14 cellular contexts compared by ENCODE assay signal in genomic region chr10:119215371-119215770, GRCh38. TPM values are rescaled to one million over a fixed set of nuclear protein-coding genes. Genes with fewer than 3 reads are reported as not detected.
DNase-seq lines count a peak whose midpoint lies in the region; ATAC-seq and TF ChIP-seq lines count a peak whose summit lies in the region.
"Had no signal": no experiment of that assay in that cellular context is flagged by ENCODE, and none has a peak within 500 bp of the region (broad histone marks: within the 10 kb centered on the region; RNA-seq: fewer than 3 reads in every experiment).

No MANE protein-coding gene starts in this region.

- peak overlapping the region; percentile 5 for H3K27ac Mint-ChIP-seq in activated naive CD4-positive, alpha-beta T cell treated with anti-CD3 and anti-CD28 coated beads for 36 hours
- peak overlapping the region; percentile 50 for H3K27ac Mint-ChIP-seq in mesothelial cell of epicardium
- peak overlapping the region; percentile 68 for H3K27ac Mint-ChIP-seq in stimulated activated memory B cell treated with anti-CD40 and anti-IgM and Interleukin-4, amounts not matched to agents 10 μg/mL and 1 μg/mL and 100 μg/mL, for 72 hours

- intact Hi-C loops in activated naive CD4-positive, alpha-beta T cell treated with anti-CD3 and anti-CD28 coated beads for 36 hours (cut with micrococcal nuclease) = no loop called here

- CTCF ChIA-PET in activated naive CD4-positive, alpha-beta T cell treated with anti-CD3 and anti-CD28 coated beads for 36 hours (lab: Charles Lee) = no interaction called here

- no peaks in the 10 kb centered on the region for H3K27me3 Mint-ChIP-seq in activated naive CD4-positive, alpha-beta T cell treated with anti-CD3 and anti-CD28 coated beads for 36 hours (ENCODE audit: low read depth)
- H3K27me3 Mint-ChIP-seq in mesothelial cell of epicardium (ENCODE audit: low read depth) = peaks cover 2% of the 10 kb centered on the region
- H3K27me3 Mint-ChIP-seq in stimulated activated memory B cell treated with anti-CD40 and anti-IgM and Interleukin-4, amounts not matched to agents 10 μg/mL and 1 μg/mL and 100 μg/mL, for 72 hours = no peaks in the 10 kb centered on the region
- H3K27me3 Mint-ChIP-seq: CD4-positive, alpha-beta memory T cell had no signal

- peaks cover 8% of the 10 kb centered on the region for H3K36me3 Mint-ChIP-seq in activated naive CD4-positive, alpha-beta T cell treated with anti-CD3 and anti-CD28 coated beads for 36 hours (ENCODE audit: low read depth)
- no peaks in the 10 kb centered on the region for H3K36me3 Mint-ChIP-seq in mesothelial cell of epicardium
- no peaks in the 10 kb centered on the region for H3K36me3 Mint-ChIP-seq in stimulated activated memory B cell treated with anti-CD40 and anti-IgM and Interleukin-4, amounts not matched to agents 10 μg/mL and 1 μg/mL and 100 μg/mL, for 72 hours
- H3K36me3 Mint-ChIP-seq: CD4-positive, alpha-beta memory T cell had no signal

- H3K4me3 Mint-ChIP-seq in activated naive CD4-positive, alpha-beta T cell treated with anti-CD3 and anti-CD28 coated beads for 36 hours = no peak overlapping the region
- no peak overlapping the region for H3K4me3 Mint-ChIP-seq in mesothelial cell of epicardium
- no peak overlapping the region for H3K4me3 Mint-ChIP-seq in stimulated activated memory B cell treated with anti-CD40 and anti-IgM and Interleukin-4, amounts not matched to agents 10 μg/mL and 1 μg/mL and 100 μg/mL, for 72 hours

- ATAC-seq in stimulated activated memory B cell treated with anti-CD40 and anti-IgM and Interleukin-4, amounts not matched to agents 10 μg/mL and 1 μg/mL and 100 μg/mL, for 72 hours = no peak
- ATAC-seq in GM18520 (IDR thresholded peaks at IDR 0.05; ENCODE audit: unreplicated experiment) (no peak), HG03439 (IDR thresholded peaks at IDR 0.05; ENCODE audit: unreplicated experiment) (no peak)
- ATAC-seq: PC-3 had no signal

- no peak for TF ChIP-seq CTCF in mesothelial cell of epicardium (IDR thresholded peaks at IDR 0.05; ENCODE audit: unreplicated experiment)

- no peak for DNase-seq in activated naive CD4-positive, alpha-beta T cell treated with anti-CD3 and anti-CD28 coated beads for 36 hours
- DNase-seq in activated naive CD4-positive, alpha-beta T cell (lab: John Stamatoyannopoulos, UW) = no peak
- DNase-seq in NCI-H526 (lab: John Stamatoyannopoulos, UW) (peak; percentile 80 to 93), mesothelial cell of epicardium (ENCODE audit: low spot score in 2 of 2, unreplicated experiment in 2 of 2) (no peak)
- DNase-seq: Calu3; CD4-positive, alpha-beta memory T cell; GF-D8; NCI-H1105; NCI-H2081 treated with DMSO at 0.1 percent for 48 hours; NCI-H510A; PC-3 had no signal

- H3K4me1 Mint-ChIP-seq in activated naive CD4-positive, alpha-beta T cell treated with anti-CD3 and anti-CD28 coated beads for 36 hours (ENCODE audit: low read depth) = peaks cover 42% of the 10 kb centered on the region
- peaks cover 39% of the 10 kb centered on the region for H3K4me1 Mint-ChIP-seq in mesothelial cell of epicardium
- H3K4me1 Mint-ChIP-seq in stimulated activated memory B cell treated with anti-CD40 and anti-IgM and Interleukin-4, amounts not matched to agents 10 μg/mL and 1 μg/mL and 100 μg/mL, for 72 hours = peaks cover 33% of the 10 kb centered on the region

- H3K9me3 Mint-ChIP-seq in activated naive CD4-positive, alpha-beta T cell treated with anti-CD3 and anti-CD28 coated beads for 36 hours = no peaks in the 10 kb centered on the region
- H3K9me3 Mint-ChIP-seq in mesothelial cell of epicardium = no peaks in the 10 kb centered on the region
- no peaks in the 10 kb centered on the region for H3K9me3 Mint-ChIP-seq in stimulated activated memory B cell treated with anti-CD40 and anti-IgM and Interleukin-4, amounts not matched to agents 10 μg/mL and 1 μg/mL and 100 μg/mL, for 72 hours
- H3K9me3 Mint-ChIP-seq: CD4-positive, alpha-beta memory T cell had no signal

RNA-seq across cellular contexts. Expression of gene GRK5, which starts 8.0 kb away (rescaled TPM):
- total RNA-seq in activated naive CD4-positive, alpha-beta T cell treated with anti-CD3 and anti-CD28 coated beads for 36 hours = 10 to 100 TPM; 27.1 to 29.7 TPM
- total RNA-seq in mesothelial cell of epicardium = 13.6 to 14.5 TPM (median 14.0 TPM) in 3 replicates

RNA-seq across cellular contexts. Expression of gene PRDX3, which starts 36.8 kb away (rescaled TPM):
- total RNA-seq in activated naive CD4-positive, alpha-beta T cell treated with anti-CD3 and anti-CD28 coated beads for 36 hours = 100 to 1,000 TPM; 215 to 216 TPM
- total RNA-seq in mesothelial cell of epicardium = 85.7 to 91.5 TPM (median 86.5 TPM) in 3 replicates

RNA-seq across cellular contexts. Expression of gene SFXN4, which starts 49.9 kb away (rescaled TPM):
- 10 to 100 TPM; 46.1 to 51.7 TPM for total RNA-seq in activated naive CD4-positive, alpha-beta T cell treated with anti-CD3 and anti-CD28 coated beads for 36 hours
- 33.3 to 37.2 TPM (median 36.6 TPM) in 3 replicates for total RNA-seq in mesothelial cell of epicardium

Comparison
In these comparisons a context has a peak if more than half of its experiments do, and no peak if none do; other contexts are left out.
1. DNase-seq: peak in NCI-H526 (2 of 2); none in activated naive CD4-positive, alpha-beta T cell treated with anti-CD3 and anti-CD28 coated beads for 36 hours (single experiment), activated naive CD4-positive, alpha-beta T cell (0 of 4) and mesothelial cell of epicardium (0 of 2).
2. H3K27ac Mint-ChIP-seq: peak in every context shown above with its lines; median percentile 68 in stimulated activated memory B cell treated with anti-CD40 and anti-IgM and Interleukin-4, amounts not matched to agents 10 μg/mL and 1 μg/mL and 100 μg/mL, for 72 hours; 50 in mesothelial cell of epicardium; 5 in activated naive CD4-positive, alpha-beta T cell treated with anti-CD3 and anti-CD28 coated beads for 36 hours.